8 cellular contexts compared by ENCODE assay signal in genomic region chr2:24124003-24124585, GRCh38. TPM values are rescaled to one million over a fixed set of nuclear protein-coding genes. Genes with fewer than 3 reads are reported as not detected.
A peak's percentile ranks its signal among the peaks of the same experiment; 100 is the strongest.
DNase-seq lines count a peak whose midpoint lies in the region; ATAC-seq and TF ChIP-seq lines count a peak whose summit lies in the region.

No MANE protein-coding gene starts in this region.

- CTCF ChIA-PET in AG04450 (lab: Charles Lee) = interaction anchor here (1.3 kb wide), 1 partner anchor 40 kb away, joined by 6 read pairs; the partner anchor contains the start of gene TP53I3
- CTCF ChIA-PET in activated CD4-positive, alpha-beta memory T cell treated with anti-CD3 and anti-CD28 coated beads for 36 hours (lab: Charles Lee) = interaction anchor here (1.1 to 4.6 kb wide), 2 partner anchors 40 to 48 kb away, joined by 3 to 31 read pairs; partner anchors contain the start of genes SF3B6 and TP53I3

- H3K9me3 ChIP-seq in AG04450 (ENCODE audit: control insufficient read depth, insufficient read depth, low read length) (no peaks in the 10 kb centered on the region), right atrium auricular region (no peaks in the 10 kb centered on the region), skeletal muscle tissue (ENCODE audit: control insufficient read depth in 3 of 3, low read length in 3 of 3) (no peaks in the 10 kb centered on the region)

- H3K36me3 Mint-ChIP-seq in activated CD4-positive, alpha-beta memory T cell treated with anti-CD3 and anti-CD28 coated beads for 36 hours = no peaks in the 10 kb centered on the region

- intact Hi-C loops in activated CD4-positive, alpha-beta memory T cell treated with anti-CD3 and anti-CD28 coated beads for 36 hours (cut with micrococcal nuclease) = no loop called here

- POLR2A ChIA-PET in AG04450 (lab: Yijun Ruan, JAX) = interaction anchor here (1.0 to 1.9 kb wide), 4 partner anchors 16 to 197 kb away, joined by 3 to 6 read pairs (median 4); partner anchors contain the start of genes ATAD2B and TP53I3
- POLR2A ChIA-PET in activated CD4-positive, alpha-beta memory T cell treated with anti-CD3 and anti-CD28 coated beads for 36 hours (lab: Charles Lee) = interaction anchor here (0.9 kb wide), 2 partner anchors 77 to 200 kb away, joined by 3 read pairs; partner anchors contain the start of gene WDCP

- peak overlapping the region; percentile 82 for H3K4me3 ChIP-seq in AG04450 (ENCODE audit: low read depth, low read length)
- peak overlapping the region; percentile 65 to 77 for H3K4me3 ChIP-seq in right atrium auricular region
- peak overlapping the region; percentile 90 to 96 (median 93) for H3K4me3 ChIP-seq in skeletal muscle tissue (ENCODE audit: low read length in 3 of 3)

- H3K27me3 Mint-ChIP-seq in activated CD4-positive, alpha-beta memory T cell treated with anti-CD3 and anti-CD28 coated beads for 36 hours = no peaks in the 10 kb centered on the region

- H3K9ac ChIP-seq in skeletal muscle tissue (ENCODE audit: low read depth in 1 of 3, low read length in 3 of 3) = peak overlapping the region; percentile 85 to 97 (median 92)

- no peak for TF ChIP-seq POLR2A in erythroblast (IDR thresholded peaks at IDR 0.05; ENCODE audit: low read length)

- peak overlapping the region; percentile 72 for H3K4me3 Mint-ChIP-seq in activated CD4-positive, alpha-beta memory T cell treated with anti-CD3 and anti-CD28 coated beads for 36 hours

- no peak for DNase-seq in AG04450 (ENCODE audit: low read depth, low spot score)
- no peak for DNase-seq in activated CD4-positive, alpha-beta memory T cell treated with anti-CD3 and anti-CD28 coated beads for 36 hours
- DNase-seq in right atrium auricular region (ENCODE audit: low spot score) = no peak
- no peak for DNase-seq in erythroblast (lab: John Stamatoyannopoulos, UW)

- H3K4me1 ChIP-seq in right atrium auricular region (peaks cover 0 to 30% of the 10 kb centered on the region in 2 donors), skeletal muscle tissue (ENCODE audit: control insufficient read depth in 3 of 3, insufficient read depth in 3 of 3, low read length in 3 of 3) (peaks cover 8 to 14% (median 12%) of the 10 kb centered on the region in 3 donors)

- H3K9me3 Mint-ChIP-seq in activated CD4-positive, alpha-beta memory T cell treated with anti-CD3 and anti-CD28 coated beads for 36 hours = no peaks in the 10 kb centered on the region

- ATAC-seq in GM18868 (IDR thresholded peaks at IDR 0.05; ENCODE audit: unreplicated experiment) = peak; percentile 5
- ATAC-seq in HG03457 (IDR thresholded peaks at IDR 0.05; ENCODE audit: unreplicated experiment) = peak; percentile 6
- no peak for ATAC-seq in esophagus mucosa

- no peaks in the 10 kb centered on the region for H3K27me3 ChIP-seq in AG04450 (ENCODE audit: control insufficient read depth, insufficient read depth, low read length)
- H3K27me3 ChIP-seq in right atrium auricular region = no peaks in the 10 kb centered on the region
- no peaks in the 10 kb centered on the region for H3K27me3 ChIP-seq in skeletal muscle tissue (ENCODE audit: control insufficient read depth in 3 of 3, insufficient read depth in 3 of 3, low read length in 3 of 3)

- TF ChIP-seq CTCF in AG04450 (IDR thresholded peaks at IDR 0.05; ENCODE audit: low read depth, low read length) (no peak), right atrium auricular region (IDR thresholded peaks at IDR 0.05) (no peak)

- H3K27ac Mint-ChIP-seq in activated CD4-positive, alpha-beta memory T cell treated with anti-CD3 and anti-CD28 coated beads for 36 hours = no peak overlapping the region

- H3K27ac ChIP-seq in AG04450 (ENCODE audit: low read depth, low read length) (peak overlapping the region; percentile 59), right atrium auricular region (peak overlapping the region; percentile 92 to 96), skeletal muscle tissue (ENCODE audit: low read depth, low read length) (peak overlapping the region; percentile 84)

- peaks cover 10% of the 10 kb centered on the region for H3K4me1 Mint-ChIP-seq in activated CD4-positive, alpha-beta memory T cell treated with anti-CD3 and anti-CD28 coated beads for 36 hours (ENCODE audit: low read depth)

- H3K36me3 ChIP-seq in right atrium auricular region (no peaks in the 10 kb centered on the region), skeletal muscle tissue (ENCODE audit: control insufficient read depth in 3 of 3, insufficient read depth in 3 of 3, low read length in 3 of 3) (peaks cover 0 to 2% (median 0%) of the 10 kb centered on the region in 3 donors)

RNA-seq across cellular contexts. Expression of gene FAM228B, which starts 0.8 kb away (rescaled TPM):
- polyA plus RNA-seq in AG04450 (2011; rRNA removed) = 4.1 and 7.6 TPM in 2 replicates
- polyA minus RNA-seq in AG04450 (2011; rRNA and poly(A)+ RNA removed) = 1.9 and 2.6 TPM in 2 replicates
- 1 to 10 TPM; 6.5 to 7.2 TPM for total RNA-seq in activated CD4-positive, alpha-beta memory T cell treated with anti-CD3 and anti-CD28 coated beads for 36 hours
- total RNA-seq in right atrium auricular region = 10 to 100 TPM; 15.6 to 31.1 TPM
- total RNA-seq in skeletal muscle tissue = 47.0 TPM
- 5.7 TPM for total RNA-seq in esophagus mucosa

RNA-seq across cellular contexts. Expression of gene PFN4, which starts 1.0 kb away (rescaled TPM):
- 0.31 and 0.52 TPM in 2 replicates for polyA plus RNA-seq in AG04450 (2011; rRNA removed)
- not detected in 2 replicates for polyA minus RNA-seq in AG04450 (2011; rRNA and poly(A)+ RNA removed)
- total RNA-seq in activated CD4-positive, alpha-beta memory T cell treated with anti-CD3 and anti-CD28 coated beads for 36 hours = under 1 TPM in 1 of 2 experiments, not detected in 1; 0.40 TPM
- total RNA-seq in right atrium auricular region = under 1 TPM in 1 of 2 donors, not detected in 1; 0.39 TPM
- total RNA-seq in skeletal muscle tissue = not detected
- 0.24 TPM for total RNA-seq in esophagus mucosa

RNA-seq across cellular contexts. Expression of gene TP53I3, which starts 39.5 kb away (rescaled TPM):
- 44.6 and 55.2 TPM in 2 replicates for polyA plus RNA-seq in AG04450 (2011; rRNA removed)
- polyA minus RNA-seq in AG04450 (2011; rRNA and poly(A)+ RNA removed) = 30.9 and 46.0 TPM in 2 replicates
- total RNA-seq in activated CD4-positive, alpha-beta memory T cell treated with anti-CD3 and anti-CD28 coated beads for 36 hours = under 1 TPM; 0.90 to 0.94 TPM
- total RNA-seq in right atrium auricular region (1 to 10 TPM; 8.0 to 8.7 TPM), skeletal muscle tissue (25.1 TPM), esophagus mucosa (102 TPM)

RNA-seq across cellular contexts. Expression of gene SF3B6, which starts 48.0 kb away (rescaled TPM):
- 209 and 272 TPM in 2 replicates for polyA plus RNA-seq in AG04450 (2011; rRNA removed)
- 22.8 and 35.4 TPM in 2 replicates for polyA minus RNA-seq in AG04450 (2011; rRNA and poly(A)+ RNA removed)
- total RNA-seq in activated CD4-positive, alpha-beta memory T cell treated with anti-CD3 and anti-CD28 coated beads for 36 hours = 100 to 1,000 TPM; 145 to 148 TPM
- total RNA-seq in right atrium auricular region (10 to 100 TPM; 71.2 to 74.8 TPM), skeletal muscle tissue (88.2 TPM), esophagus mucosa (85.7 TPM)

RNA-seq across cellular contexts. Expression of gene FAM228A, which starts 50.8 kb away (rescaled TPM):
- 0.05 and 0.07 TPM in 2 replicates for polyA plus RNA-seq in AG04450 (2011; rRNA removed)
- not detected in 2 replicates for polyA minus RNA-seq in AG04450 (2011; rRNA and poly(A)+ RNA removed)
- under 1 TPM; 0.12 to 0.17 TPM for total RNA-seq in activated CD4-positive, alpha-beta memory T cell treated with anti-CD3 and anti-CD28 coated beads for 36 hours
- 1 to 10 TPM in 1 of 2 donors, under 1 TPM in 1; 0.51 to 1.8 TPM for total RNA-seq in right atrium auricular region
- 0.52 TPM for total RNA-seq in skeletal muscle tissue
- not detected for total RNA-seq in esophagus mucosa

Comparison
In these comparisons a context has a peak if more than half of its experiments do, and no peak if none do; other contexts are left out.
1. RNA of gene TP53I3, which starts 39.5 kb away (total RNA-seq): 102 TPM in esophagus mucosa (single experiment), 25.1 TPM in skeletal muscle tissue (single experiment) and 8.0 to 8.7 TPM in right atrium auricular region; 0.90 to 0.94 TPM in activated CD4-positive, alpha-beta memory T cell treated with anti-CD3 and anti-CD28 coated beads for 36 hours; every median in the first group is over 4 times any median in the second.
2. Peak in every context shown above with its lines, with median percentiles within 50 percentile points of each other: H3K27ac ChIP-seq and H3K4me3 ChIP-seq.